20 cellular contexts compared by ENCODE assay signal in genomic region chr7:18386590-18386989, GRCh38.
DNase-seq lines count a peak whose midpoint lies in the region; ATAC-seq and TF ChIP-seq lines count a peak whose summit lies in the region.
"Had no signal": no experiment of that assay in that cellular context is flagged by ENCODE, and none has a peak within 500 bp of the region (broad histone marks: within the 10 kb centered on the region; RNA-seq: fewer than 3 reads in every experiment).

No MANE protein-coding gene starts in this region.

- H3K4me3 ChIP-seq in HAP-1 (no peak overlapping the region), cardiac fibroblast (replicated peaks in 1 of 2; ENCODE audit: low read depth in 2 of 2, low read length in 2 of 2) (no peak overlapping the region)
- H3K4me3 ChIP-seq: Peyer's patch, SJCRH30 had no signal

- no peaks in the 10 kb centered on the region for H3K27me3 Mint-ChIP-seq in natural killer cell treated with Interleukin-12 subunit alpha and Interleukin-12 subunit beta and Interleukin-15 and Interleukin-18, amount 100 ng/mL, for 72 hours
- H3K27me3 Mint-ChIP-seq: B cell had no signal

- H3K9me3 Mint-ChIP-seq in natural killer cell treated with Interleukin-12 subunit alpha and Interleukin-12 subunit beta and Interleukin-15 and Interleukin-18, amount 100 ng/mL, for 72 hours, result no peaks in the 10 kb centered on the region
- H3K9me3 Mint-ChIP-seq: CD14-positive monocyte, H9 had no signal

- H3K27ac Mint-ChIP-seq in natural killer cell treated with Interleukin-12 subunit alpha and Interleukin-12 subunit beta and Interleukin-15 and Interleukin-18, amount 100 ng/mL, for 72 hours, result no peak overlapping the region

- peaks cover 89% of the 10 kb centered on the region for H3K4me1 ChIP-seq in HAP-1
- H3K4me1 ChIP-seq: SJCRH30 had no signal

- H3K9me3 ChIP-seq in HAP-1, result no peaks in the 10 kb centered on the region
- H3K9me3 ChIP-seq: Peyer's patch, SJCRH30 had no signal

- H3K4me3 Mint-ChIP-seq in natural killer cell treated with Interleukin-12 subunit alpha and Interleukin-12 subunit beta and Interleukin-15 and Interleukin-18, amount 100 ng/mL, for 72 hours, result no peak overlapping the region
- H3K4me3 Mint-ChIP-seq: B cell, CD14-positive monocyte, H9 had no signal

- peaks cover 7 to 17% of the 10 kb centered on the region in 2 donors for H3K4me1 Mint-ChIP-seq in natural killer cell treated with Interleukin-12 subunit alpha and Interleukin-12 subunit beta and Interleukin-15 and Interleukin-18, amount 100 ng/mL, for 72 hours (ENCODE audit: low read depth in 2 of 2)

- H3K27me3 ChIP-seq in HAP-1 (ENCODE audit: low read depth), result no peaks in the 10 kb centered on the region
- H3K27me3 ChIP-seq: Peyer's patch, SJCRH30 had no signal

- DNase-seq in HAP-1 (ENCODE audit: low spot score in 2 of 2), result peak; percentile 49 to 89
- DNase-seq in cardiac fibroblast (ENCODE audit: low read depth in 2 of 2), result peak; percentile 19 to 24
- DNase-seq in myocyte (ENCODE audit: low read depth), result peak; percentile 20
- no peak for DNase-seq in natural killer cell treated with Interleukin-12 subunit alpha and Interleukin-12 subunit beta and Interleukin-15 and Interleukin-18, amount 100 ng/mL, for 72 hours (ENCODE audit: low spot score)
- no peak for DNase-seq in putamen (ENCODE audit: low spot score)
- DNase-seq: ACHN, DMS53, EL, H9, IMR-90, NCI-H1092 treated with DMSO at 0.1 percent for 48 hours, NCI-H2081, NCI-H446, NCI-H526, Peyer's patch, SJCRH30 had no signal

- no peaks in the 10 kb centered on the region for H3K36me3 ChIP-seq in HAP-1 (replicated peaks)
- H3K36me3 ChIP-seq: Peyer's patch, SJCRH30 had no signal

- ATAC-seq in natural killer cell treated with Interleukin-12 subunit alpha and Interleukin-12 subunit beta and Interleukin-15 and Interleukin-18, amount 100 ng/mL, for 72 hours, result no peak
- no peak for ATAC-seq in GM19455 (IDR thresholded peaks at IDR 0.05; ENCODE audit: unreplicated experiment)
- ATAC-seq in activated CD4-positive, CD25-positive, alpha-beta regulatory T cell treated with anti-CD3 and anti-CD28 coated beads, Interleukin-2, amount 50 U/mL, for 24 hours, result no peak

- H3K36me3 Mint-ChIP-seq in natural killer cell treated with Interleukin-12 subunit alpha and Interleukin-12 subunit beta and Interleukin-15 and Interleukin-18, amount 100 ng/mL, for 72 hours, result no peaks in the 10 kb centered on the region

- in situ Hi-C loops in HAP-1 (cut with MboI; ENCODE audit: low sequenced_read_pairs), result no loop called here

- no peak for TF ChIP-seq CTCF in cardiac fibroblast (IDR thresholded peaks at IDR 0.05; ENCODE audit: low read depth, low read length)

Comparison
In these comparisons a context has a peak if more than half of its experiments do, and no peak if none do; other contexts are left out.
1. DNase-seq: peak in HAP-1 (2 of 2), cardiac fibroblast (2 of 2) and myocyte (single experiment); none in natural killer cell treated with Interleukin-12 subunit alpha and Interleukin-12 subunit beta and Interleukin-15 and Interleukin-18, amount 100 ng/mL, for 72 hours (single experiment) and putamen (single experiment).